In the genomic region with DNA sequence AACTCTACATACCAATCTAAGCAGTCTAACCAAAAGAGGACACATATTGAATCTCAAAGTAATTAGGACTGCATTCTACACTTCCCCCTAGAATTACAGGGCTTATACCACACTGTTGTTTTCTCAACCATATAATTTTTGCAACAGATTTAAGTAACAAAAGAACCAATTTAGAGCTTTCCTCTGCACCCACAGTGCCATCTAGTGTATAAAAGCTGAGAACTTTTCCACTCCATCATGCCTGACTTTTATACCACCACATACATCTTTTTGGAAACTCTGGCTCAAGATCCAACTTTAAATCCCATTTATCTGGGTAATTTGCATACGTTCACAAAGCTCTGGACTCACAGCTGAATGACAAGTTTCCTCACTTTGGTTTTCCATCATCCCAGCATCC, we compare ENCODE assay signal across 8 cellular contexts.
DNase-seq lines count a peak whose midpoint lies in the region; ATAC-seq, FAIRE-seq and TF ChIP-seq lines count a peak whose summit lies in the region.

No MANE protein-coding gene starts in this region.

- TF ChIP-seq CTCF in Peyer's patch (IDR thresholded peaks at IDR 0.05) (peak in 4 of 6 experiments; percentile 23 to 59 (median 56)), fibroblast of villous mesenchyme (IDR thresholded peaks at IDR 0.05; ENCODE audit: insufficient read depth, low read depth, low read length) (peak; percentile 52)

- H3K27me3 ChIP-seq in Peyer's patch = no peaks in the 10 kb centered on the region

- peak; percentile 14 for FAIRE-seq in GM12892 (lab: Jason Lieb, UNC)

- no peaks in the 10 kb centered on the region for H3K4me1 ChIP-seq in Peyer's patch

- no peaks in the 10 kb centered on the region for H3K9me3 ChIP-seq in Peyer's patch

- in situ Hi-C loops in ACHN (cut with HindIII; ENCODE audit: low pct_ligation_motif_present, low pct_unique_long_range_greater_than_20kb, low sequenced_read_pairs) = no loop called here

- H3K27ac ChIP-seq in Peyer's patch = no peak overlapping the region

- H3K36me3 ChIP-seq in Peyer's patch = no peaks in the 10 kb centered on the region

- no peak overlapping the region for H3K4me3 ChIP-seq in Peyer's patch
- H3K4me3 ChIP-seq in fibroblast of villous mesenchyme (ENCODE audit: low read depth, low read length) = no peak overlapping the region

- ATAC-seq in esophagus mucosa = no peak

- DNase-seq in ACHN = peak; percentile 1
- DNase-seq in GM12892 (ENCODE audit: insufficient read length) = no peak
- DNase-seq in Peyer's patch = no peak
- peak; percentile 40 for DNase-seq in fibroblast of villous mesenchyme (ENCODE audit: low read depth)
- DNase-seq in stromal cell of bone marrow (ENCODE audit: low read depth) = peak; percentile 25
- no peak for DNase-seq in stimulated activated CD8-positive, alpha-beta memory T cell treated with anti-CD3 and anti-CD28 coated beads, Interleukin-4, amount 100 ng/mL, for 48 hours
- DNase-seq in activated naive CD4-positive, alpha-beta T cell treated with anti-CD3 and anti-CD28 coated beads, Interleukin-2, amount 50 U/mL, for 16 hours = no peak

- TF ChIP-seq POLR2A in GM12892 (IDR thresholded peaks at IDR 0.05; ENCODE audit: low read depth, low read length) (no peak), Peyer's patch (IDR thresholded peaks at IDR 0.05) (no peak)

Comparison
In these comparisons a context has a peak if more than half of its experiments do, and no peak if none do; other contexts are left out.
1. DNase-seq: peak in ACHN (single experiment), fibroblast of villous mesenchyme (single experiment) and stromal cell of bone marrow (single experiment); none in GM12892 (single experiment), Peyer's patch (0 of 3), stimulated activated CD8-positive, alpha-beta memory T cell treated with anti-CD3 and anti-CD28 coated beads, Interleukin-4, amount 100 ng/mL, for 48 hours (single experiment) and activated naive CD4-positive, alpha-beta T cell treated with anti-CD3 and anti-CD28 coated beads, Interleukin-2, amount 50 U/mL, for 16 hours (single experiment).